In genomic region chr15:52717924-52718323, GRCh38 we compare ENCODE assay signal across 19 cellular contexts.
"Had no signal": no experiment of that assay in that cellular context is flagged by ENCODE, and none has a peak within 500 bp of the region (broad histone marks: within the 10 kb centered on the region; RNA-seq: fewer than 3 reads in every experiment).

No MANE protein-coding gene starts in this region.

- ATAC-seq: activated CD8-positive, alpha-beta T cell treated with anti-CD3 and anti-CD28 coated beads for 36 hours; activated T-helper 17 cell treated with anti-CD3 and anti-CD28 coated beads, Interleukin-2, amount 50 U/mL, for 72 hours; natural killer cell had no signal

- H3K27me3 ChIP-seq: dorsolateral prefrontal cortex, upper lobe of left lung had no signal

- H3K4me3 ChIP-seq: dorsolateral prefrontal cortex, upper lobe of left lung had no signal

- H3K36me3 ChIP-seq: upper lobe of left lung had no signal

- H3K9me3 ChIP-seq: upper lobe of left lung had no signal

- H3K4me1 ChIP-seq: upper lobe of left lung had no signal

- DNase-seq: activated CD4-positive, alpha-beta T cell treated with anti-CD3 and anti-CD28 coated beads for 48 hours; activated CD4-positive, CD25-positive, alpha-beta regulatory T cell; activated CD8-positive, alpha-beta T cell treated with anti-CD3 and anti-CD28 coated beads for 36 hours; activated naive CD4-positive, alpha-beta T cell; activated naive CD8-positive, alpha-beta T cell treated with anti-CD3 and anti-CD28 coated beads for 36 hours; activated T-cell treated with anti-CD3 and anti-CD28 coated beads, Interleukin-2, amount 50 U/mL, for 1 hour; amygdala; dorsolateral prefrontal cortex; foreskin melanocyte; immature natural killer cell; kidney glomerular epithelial cell; mesenchymal stem cell; natural killer cell; nucleus accumbens; posterior cingulate gyrus; stimulated activated CD4-positive, alpha-beta T cell treated with anti-CD3 and anti-CD28 coated beads, Interleukin-2, amount 100 ng/mL, for 24 hours; T-helper 2 cell; upper lobe of left lung had no signal

- H3K27ac ChIP-seq: dorsolateral prefrontal cortex, upper lobe of left lung had no signal
